Comparison of ENCODE assay signal across 14 cellular contexts in the genomic region with DNA sequence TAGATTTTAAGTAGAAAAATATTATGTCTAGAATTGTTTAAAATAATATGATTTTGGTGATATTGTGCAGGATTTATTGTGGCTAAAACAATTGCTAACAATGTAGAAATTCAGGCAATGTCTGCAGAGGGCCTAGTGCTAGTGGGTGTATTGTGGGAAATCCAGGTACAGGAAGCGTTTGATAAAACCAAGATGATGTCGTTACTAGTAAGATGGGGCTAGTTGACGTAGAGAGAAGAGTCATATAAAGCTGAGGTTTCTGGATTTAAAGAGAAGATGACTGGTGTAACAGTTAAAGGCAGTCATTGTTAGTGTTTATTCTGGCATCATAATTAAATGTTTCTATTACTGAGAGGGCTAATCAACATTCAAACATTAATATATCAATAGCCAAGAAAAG. TPM values are rescaled to one million over a fixed set of nuclear protein-coding genes. Genes with fewer than 3 reads are reported as not detected.
DNase-seq lines count a peak whose midpoint lies in the region; ATAC-seq and TF ChIP-seq lines count a peak whose summit lies in the region.
"Had no signal": no experiment of that assay in that cellular context is flagged by ENCODE, and none has a peak within 500 bp of the region (broad histone marks: within the 10 kb centered on the region; RNA-seq: fewer than 3 reads in every experiment).

No MANE protein-coding gene starts in this region.

- H3K4me3 Mint-ChIP-seq in activated T-cell treated with anti-CD3 and anti-CD28 coated beads, Interleukin-2, amount 50 U/mL, for 4 hours: no peak overlapping the region
- no peak overlapping the region for H3K4me3 Mint-ChIP-seq in T-helper 2 cell treated with Interferon-gamma antibody and Interleukin-4, amounts not matched to agents 5 μg/mL and 100 μg/mL, for 36 hours

- H3K27ac Mint-ChIP-seq in T-helper 2 cell treated with Interferon-gamma antibody and Interleukin-4, amounts not matched to agents 5 μg/mL and 100 μg/mL, for 36 hours: peak overlapping the region; percentile 32

- H3K27me3 Mint-ChIP-seq in activated T-cell treated with anti-CD3 and anti-CD28 coated beads, Interleukin-2, amount 50 U/mL, for 4 hours (ENCODE audit: low read depth): no peaks in the 10 kb centered on the region
- H3K27me3 Mint-ChIP-seq in T-helper 2 cell treated with Interferon-gamma antibody and Interleukin-4, amounts not matched to agents 5 μg/mL and 100 μg/mL, for 36 hours (ENCODE audit: low read depth): no peaks in the 10 kb centered on the region

- no peak for TF ChIP-seq CTCF in epithelial cell of esophagus (IDR thresholded peaks at IDR 0.05; ENCODE audit: insufficient read depth, low read depth, low read length, missing control alignments)

- no peak for DNase-seq in activated T-cell treated with anti-CD3 and anti-CD28 coated beads, Interleukin-2, amount 50 U/mL, for 4 hours
- no peak for DNase-seq in activated T-cell treated with anti-CD3 and anti-CD28 coated beads, Interleukin-2, amount 50 U/mL, for 1 hour
- DNase-seq in T-helper 2 cell treated with Interferon-gamma antibody and Interleukin-4, amounts not matched to agents 5 μg/mL and 100 μg/mL, for 36 hours (ENCODE audit: low spot score): no peak
- peak; percentile 36 for DNase-seq in epithelial cell of esophagus (ENCODE audit: low read depth)
- no peak for DNase-seq in stimulated activated naive CD8-positive, alpha-beta T cell treated with anti-CD3 and anti-CD28 coated beads, Interleukin-15, Interleukin-2, amounts not matched to agents 100 U/mL and 50 U/mL, for 24 hours
- DNase-seq in KG1 (lab: John Stamatoyannopoulos, UW): no peak
- no peak for DNase-seq in UCSD-AML1 (lab: John Stamatoyannopoulos, UW; ENCODE audit: unreplicated experiment)
- DNase-seq in LoVo (ENCODE audit: low spot score): no peak
- DNase-seq: body of pancreas; Calu3; effector memory CD4-positive, alpha-beta T cell; NCI-H1048; uterus had no signal

- peaks cover 51% of the 10 kb centered on the region for H3K4me1 Mint-ChIP-seq in activated T-cell treated with anti-CD3 and anti-CD28 coated beads, Interleukin-2, amount 50 U/mL, for 4 hours (ENCODE audit: low read depth)
- H3K4me1 Mint-ChIP-seq in T-helper 2 cell treated with Interferon-gamma antibody and Interleukin-4, amounts not matched to agents 5 μg/mL and 100 μg/mL, for 36 hours (ENCODE audit: low read depth): peaks cover 35% of the 10 kb centered on the region

- ATAC-seq in activated T-cell treated with anti-CD3 and anti-CD28 coated beads, Interleukin-2, amount 50 U/mL, for 4 hours: peak; percentile 86 to 92
- peak; percentile 85 for ATAC-seq in stimulated activated naive CD8-positive, alpha-beta T cell treated with anti-CD3 and anti-CD28 coated beads, Interleukin-15, Interleukin-2, amounts not matched to agents 100 U/mL and 50 U/mL, for 24 hours
- ATAC-seq: body of pancreas had no signal

- H3K9me3 Mint-ChIP-seq in activated T-cell treated with anti-CD3 and anti-CD28 coated beads, Interleukin-2, amount 50 U/mL, for 4 hours: no peaks in the 10 kb centered on the region
- no peaks in the 10 kb centered on the region for H3K9me3 Mint-ChIP-seq in T-helper 2 cell treated with Interferon-gamma antibody and Interleukin-4, amounts not matched to agents 5 μg/mL and 100 μg/mL, for 36 hours

- peaks cover 4% of the 10 kb centered on the region for H3K36me3 Mint-ChIP-seq in activated T-cell treated with anti-CD3 and anti-CD28 coated beads, Interleukin-2, amount 50 U/mL, for 4 hours (ENCODE audit: insufficient read depth)
- peaks cover 5% of the 10 kb centered on the region for H3K36me3 Mint-ChIP-seq in T-helper 2 cell treated with Interferon-gamma antibody and Interleukin-4, amounts not matched to agents 5 μg/mL and 100 μg/mL, for 36 hours (ENCODE audit: low read depth)

- H3K4me3 ChIP-seq in epithelial cell of esophagus (ENCODE audit: low read length): no peak overlapping the region
- H3K4me3 ChIP-seq: body of pancreas, SK-N-MC, uterus had no signal

RNA-seq across cellular contexts. Expression of a gene that starts 43.5 kb away (rescaled TPM):
- 10 to 100 TPM; 49.7 to 56.8 (median 56.2) TPM for total RNA-seq in activated T-cell treated with anti-CD3 and anti-CD28 coated beads, Interleukin-2, amount 50 U/mL, for 4 hours

RNA-seq across cellular contexts. Expression of a gene that starts 43.9 kb away (rescaled TPM):
- 10 to 100 TPM; 49.8 to 56.7 (median 52.5) TPM for total RNA-seq in activated T-cell treated with anti-CD3 and anti-CD28 coated beads, Interleukin-2, amount 50 U/mL, for 4 hours
